ENCODE assay signal across 7 cellular contexts in genomic region chr11:73597956-73598718, GRCh38. TPM values are rescaled to one million over a fixed set of nuclear protein-coding genes. Genes with fewer than 3 reads are reported as not detected.
DNase-seq lines count a peak whose midpoint lies in the region; ATAC-seq and TF ChIP-seq lines count a peak whose summit lies in the region.

FAM168A (minus strand) TSS chr11:73598112; CDS start chr11:73468474, 129,638 bp downstream.

- peaks cover 45% of the 10 kb centered on the region for H3K79me2 ChIP-seq in hepatocyte

- H3K27me3 ChIP-seq in hepatocyte, result no peaks in the 10 kb centered on the region

- peak within 1 kb of the TSS; percentile 87 for H3K4me2 ChIP-seq in hepatocyte

- no peaks in the 10 kb centered on the region for H3K36me3 ChIP-seq in hepatocyte (replicated peaks; ENCODE audit: insufficient read depth, low read depth)

- TF ChIP-seq CTCF in hepatocyte (IDR thresholded peaks at IDR 0.05; ENCODE audit: poor library complexity), result peak; percentile 28

- no peaks in the 10 kb centered on the region for H3K4me1 ChIP-seq in hepatocyte (ENCODE audit: insufficient read depth)

- ATAC-seq in GM18508 (IDR thresholded peaks at IDR 0.05; ENCODE audit: insufficient read depth, unreplicated experiment) (peak; percentile 49), HG03025 (IDR thresholded peaks at IDR 0.05; ENCODE audit: low FRiP score, unreplicated experiment) (peak; percentile 89)

- no peaks in the 10 kb centered on the region for H3K9me3 ChIP-seq in hepatocyte (ENCODE audit: low read depth)

- WGBS in hepatocyte (ENCODE audit: low lambda C conversion rate, missing lambda C conversion rate), result 0% methylated on average over 33 of the region's 64 CpGs

- peak within 1 kb of the TSS; percentile 56 for H3K4me3 ChIP-seq in hepatocyte

- no peaks in the 10 kb centered on the region for H4K20me1 ChIP-seq in hepatocyte (ENCODE audit: insufficient read depth, poor library complexity, severe bottlenecking)

- peak within 1 kb of the TSS; percentile 79 for H3K27ac ChIP-seq in hepatocyte

- H2AFZ ChIP-seq in hepatocyte, result peak within 1 kb of the TSS; percentile 96

- H3K9me2 ChIP-seq in hepatocyte (replicated peaks; ENCODE audit: insufficient read depth), result no peaks in the 10 kb centered on the region

- DNase-seq in NCI-H2081 (lab: John Stamatoyannopoulos, UW) (peak; percentile 97), T1000 (lab: John Stamatoyannopoulos, UW) (peak; percentile 86), astrocyte of the hippocampus (ENCODE audit: low read depth, low spot score) (peak; percentile 99), hepatocyte (ENCODE audit: low spot score) (peak; percentile 98), renal cortical epithelial cell (ENCODE audit: low read depth) (peak; percentile 97)

RNA-seq across cellular contexts. Expression of gene FAM168A, which starts in this region (rescaled TPM):
- total RNA-seq in hepatocyte (21.1 and 24.5 TPM in 2 replicates), renal cortical epithelial cell (7.3 and 32.8 TPM in 2 replicates)
- 5.7 and 6.3 TPM in 2 replicates for polyA plus RNA-seq in hepatocyte

Comparison
In these comparisons a context has a peak if more than half of its experiments do, and no peak if none do; other contexts are left out.
1. Peak in every context shown above with its lines: DNase-seq, ATAC-seq, H3K4me3 ChIP-seq and H3K27ac ChIP-seq.